In the genomic region with DNA sequence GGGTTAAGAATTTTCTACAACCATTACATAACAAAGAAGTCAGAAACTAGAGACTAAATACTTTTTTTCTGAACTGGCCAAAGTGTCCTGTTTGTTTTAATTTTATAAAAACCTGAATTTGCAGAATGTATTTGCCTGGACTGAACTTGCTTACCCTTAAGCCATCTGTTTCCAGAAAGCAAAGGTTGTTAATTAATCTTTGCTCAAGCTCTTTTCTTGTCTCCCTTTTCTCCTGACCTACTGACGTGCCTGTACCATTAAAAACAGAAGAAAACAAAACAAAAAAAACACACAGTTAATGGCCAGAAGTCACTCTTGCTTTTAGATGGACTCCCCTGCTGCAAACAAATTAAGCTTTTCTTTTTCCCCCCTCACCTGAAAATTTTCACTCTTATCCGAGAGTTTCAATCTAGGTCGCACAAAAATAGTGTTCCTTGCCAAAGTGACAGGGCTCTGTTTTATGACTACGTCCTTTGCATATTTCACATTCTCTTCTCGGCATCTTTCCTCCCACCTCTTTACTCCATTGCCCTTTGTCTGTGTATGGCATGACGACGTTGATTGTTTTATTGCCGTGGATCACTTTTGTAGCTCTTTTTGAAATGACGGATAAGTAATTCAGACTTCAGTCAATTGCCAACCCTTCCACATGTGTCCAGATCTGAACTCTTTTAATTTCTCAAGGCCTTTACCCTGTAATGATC, we compare ENCODE assay signal across 21 cellular contexts.
DNase-seq lines count a peak whose midpoint lies in the region; ATAC-seq, FAIRE-seq and TF ChIP-seq lines count a peak whose summit lies in the region.
"Had no signal": no experiment of that assay in that cellular context is flagged by ENCODE, and none has a peak within 500 bp of the region (broad histone marks: within the 10 kb centered on the region; RNA-seq: fewer than 3 reads in every experiment).

No MANE protein-coding gene starts in this region.

- peaks cover 7% of the 10 kb centered on the region for H3K4me1 ChIP-seq in HAP-1
- H3K4me1 ChIP-seq in body of pancreas: no peaks in the 10 kb centered on the region
- H3K4me1 ChIP-seq in suprapubic skin: no peaks in the 10 kb centered on the region
- H3K4me1 ChIP-seq: BLaER1 treated with 17β-estradiol and CSF1 and Interleukin-3, amounts not matched to agents 10 nM and 100 nM had no signal

- no peaks in the 10 kb centered on the region for H3K36me3 ChIP-seq in HAP-1 (replicated peaks)
- no peaks in the 10 kb centered on the region for H3K36me3 ChIP-seq in body of pancreas (replicated peaks in 1 of 2; ENCODE audit: insufficient read depth in 1 of 2, low read depth in 2 of 2)
- H3K36me3 ChIP-seq in suprapubic skin: no peaks in the 10 kb centered on the region
- H3K36me3 ChIP-seq: BLaER1 treated with 17β-estradiol and CSF1 and Interleukin-3, amounts not matched to agents 10 nM and 100 nM had no signal

- no peak for TF ChIP-seq EP300 in suprapubic skin (IDR thresholded peaks at IDR 0.05)

- intact Hi-C loops in body of pancreas (cut with DNase I): no loop called here

- DNase-seq in HAP-1 (ENCODE audit: low spot score in 2 of 2): peak; percentile 23 to 53
- no peak for DNase-seq in body of pancreas
- DNase-seq in kidney glomerular epithelial cell (lab: John Stamatoyannopoulos, UW): peak; percentile 29
- DNase-seq in renal cortical epithelial cell (ENCODE audit: low read depth): peak; percentile 16
- no peak for DNase-seq in GM12892 (ENCODE audit: insufficient read length)
- DNase-seq in suprapubic skin (ENCODE audit: low spot score in 2 of 2): no peak
- DNase-seq: CD8-positive, alpha-beta T cell; DMS79; HCEC 1CT; Kasumi-1; MM.1S; NCI-H1092; NCI-H146; NCI-H2081; NCI-H748 treated with DMSO at 0.1 percent for 48 hours had no signal

- H3K4me3 ChIP-seq in HAP-1 (no peak overlapping the region; the same call in 1 of the 2 replicates), body of pancreas (no peak overlapping the region), suprapubic skin (no peak overlapping the region)
- H3K4me3 ChIP-seq: BLaER1 treated with 17β-estradiol and CSF1 and Interleukin-3, amounts not matched to agents 10 nM and 100 nM had no signal

- TF ChIP-seq POLR2A in body of pancreas (IDR thresholded peaks at IDR 0.05) (no peak), GM12892 (IDR thresholded peaks at IDR 0.05; ENCODE audit: low read depth, low read length) (no peak), suprapubic skin (IDR thresholded peaks at IDR 0.05) (no peak)

- WGBS in body of pancreas, 2 donors: 33 to 38% methylated on average over 9 of the region's 9 CpGs
- 38% methylated on average over 9 of the region's 9 CpGs for WGBS in suprapubic skin

- peak; percentile 76 for ATAC-seq in body of pancreas
- ATAC-seq in GM18498 (IDR thresholded peaks at IDR 0.05; ENCODE audit: unreplicated experiment): no peak
- no peak for ATAC-seq in HG02852 (IDR thresholded peaks at IDR 0.05; ENCODE audit: unreplicated experiment)
- ATAC-seq: CD8-positive, alpha-beta T cell; Right ventricle myocardium inferior had no signal

- no peak for TF ChIP-seq CTCF in body of pancreas (IDR thresholded peaks at IDR 0.05)
- TF ChIP-seq CTCF in suprapubic skin (IDR thresholded peaks at IDR 0.05): no peak

- H3K27me3 ChIP-seq in HAP-1 (ENCODE audit: low read depth) (no peaks in the 10 kb centered on the region), body of pancreas (no peaks in the 10 kb centered on the region), suprapubic skin (no peaks in the 10 kb centered on the region)
- H3K27me3 ChIP-seq: BLaER1 treated with 17β-estradiol and CSF1 and Interleukin-3, amounts not matched to agents 10 nM and 100 nM had no signal

- peak overlapping the region in 2 of 4 donors; percentile 39 to 61 for H3K27ac ChIP-seq in body of pancreas
- H3K27ac ChIP-seq in suprapubic skin: no peak overlapping the region
- H3K27ac ChIP-seq: BLaER1 treated with 17β-estradiol and CSF1 and Interleukin-3, amounts not matched to agents 10 nM and 100 nM; HL-60 had no signal

- in situ Hi-C loops in HAP-1 (cut with MboI; ENCODE audit: low sequenced_read_pairs): no loop called here

- no peaks in the 10 kb centered on the region for H3K9me3 ChIP-seq in HAP-1
- no peaks in the 10 kb centered on the region for H3K9me3 ChIP-seq in body of pancreas
- no peaks in the 10 kb centered on the region for H3K9me3 ChIP-seq in suprapubic skin

- FAIRE-seq in GM12892 (lab: Jason Lieb, UNC): no peak
- FAIRE-seq: RCC 7860 had no signal

Comparison
In these comparisons a context has a peak if more than half of its experiments do, and no peak if none do; other contexts are left out.
1. DNase-seq: peak in HAP-1 (2 of 2), kidney glomerular epithelial cell (single experiment) and renal cortical epithelial cell (single experiment); none in body of pancreas (0 of 4), GM12892 (single experiment) and suprapubic skin (0 of 2).